ENCODE assay signal across 8 cellular contexts in the genomic region with DNA sequence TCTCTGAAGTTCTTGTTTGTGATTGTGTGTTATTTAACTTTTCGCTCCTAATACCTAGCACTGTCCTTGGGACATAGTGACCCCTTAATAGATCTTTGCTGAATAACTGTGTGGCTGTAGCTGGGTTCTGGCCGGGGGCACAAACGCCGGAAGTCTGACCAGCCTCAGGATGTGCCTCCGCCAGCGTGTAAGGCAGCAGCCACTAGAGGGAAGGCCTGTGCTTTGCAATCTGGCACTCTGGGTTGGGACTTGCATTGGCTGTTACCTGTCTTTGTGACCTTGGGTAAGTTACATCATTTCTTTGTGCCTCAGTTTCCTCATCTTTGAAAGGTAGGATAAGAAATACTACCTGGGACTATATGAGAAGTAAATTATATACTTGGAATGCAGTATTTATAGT.
A peak's percentile ranks its signal among the peaks of the same experiment; 100 is the strongest.
DNase-seq lines count a peak whose midpoint lies in the region; ATAC-seq and TF ChIP-seq lines count a peak whose summit lies in the region.

No MANE protein-coding gene starts in this region.

- H3K9me3 ChIP-seq in esophagus muscularis mucosa: no peaks in the 10 kb centered on the region

- peaks cover 24% of the 10 kb centered on the region for H3K4me1 Mint-ChIP-seq in progenitor cell of endocrine pancreas (ENCODE audit: low read depth)
- H3K4me1 Mint-ChIP-seq in activated T-helper 17 cell treated with anti-CD3 and anti-CD28 coated beads, Interleukin-2, amount 50 U/mL, for 72 hours: peaks cover 11% of the 10 kb centered on the region

- TF ChIP-seq POLR2A in esophagus muscularis mucosa (IDR thresholded peaks at IDR 0.05; ENCODE audit: low read depth): no peak

- no peaks in the 10 kb centered on the region for H3K27me3 Mint-ChIP-seq in progenitor cell of endocrine pancreas
- H3K27me3 Mint-ChIP-seq in activated T-helper 17 cell treated with anti-CD3 and anti-CD28 coated beads, Interleukin-2, amount 50 U/mL, for 72 hours: no peaks in the 10 kb centered on the region

- TF ChIP-seq CTCF in esophagus muscularis mucosa (IDR thresholded peaks at IDR 0.05) (peak; percentile 26 to 56 (median 39)), progenitor cell of endocrine pancreas (IDR thresholded peaks at IDR 0.05; ENCODE audit: unreplicated experiment) (peak; percentile 41)

- peaks cover 3% of the 10 kb centered on the region for H3K9me3 Mint-ChIP-seq in progenitor cell of endocrine pancreas (ENCODE audit: low read depth)
- no peaks in the 10 kb centered on the region for H3K9me3 Mint-ChIP-seq in activated T-helper 17 cell treated with anti-CD3 and anti-CD28 coated beads, Interleukin-2, amount 50 U/mL, for 72 hours

- H3K27ac Mint-ChIP-seq in progenitor cell of endocrine pancreas: peak overlapping the region; percentile 76
- H3K27ac Mint-ChIP-seq in activated T-helper 17 cell treated with anti-CD3 and anti-CD28 coated beads, Interleukin-2, amount 50 U/mL, for 72 hours: no peak overlapping the region

- peaks cover 18 to 55% (median 40%) of the 10 kb centered on the region in 4 donors for H3K4me1 ChIP-seq in esophagus muscularis mucosa

- H3K27me3 ChIP-seq in esophagus muscularis mucosa: no peaks in the 10 kb centered on the region

- no peak overlapping the region for H3K4me3 ChIP-seq in esophagus muscularis mucosa

- 82% methylated on average over 6 of the region's 6 CpGs for WGBS in esophagus muscularis mucosa

- H3K36me3 Mint-ChIP-seq in progenitor cell of endocrine pancreas (ENCODE audit: insufficient read depth): peaks cover 31% of the 10 kb centered on the region
- H3K36me3 Mint-ChIP-seq in activated T-helper 17 cell treated with anti-CD3 and anti-CD28 coated beads, Interleukin-2, amount 50 U/mL, for 72 hours (ENCODE audit: low read depth): peaks cover 44% of the 10 kb centered on the region

- DNase-seq in esophagus muscularis mucosa (ENCODE audit: extremely low spot score): no peak
- DNase-seq in progenitor cell of endocrine pancreas (ENCODE audit: low spot score, unreplicated experiment): no peak
- DNase-seq in RKO (ENCODE audit: low spot score): no peak
- no peak for DNase-seq in epidermal melanocyte (ENCODE audit: insufficient read length, low spot score)
- DNase-seq in DMS53 treated with DMSO at 0.1 percent for 48 hours (lab: John Stamatoyannopoulos, UW; ENCODE audit: unreplicated experiment): no peak

- peak overlapping the region in 1 of 4 donors; percentile 20 for H3K27ac ChIP-seq in esophagus muscularis mucosa (replicated peaks in 1 of 4)

- peak; percentile 74 for ATAC-seq in GM18909 (IDR thresholded peaks at IDR 0.05; ENCODE audit: poor library complexity, unreplicated experiment)
- ATAC-seq in HG03139 (IDR thresholded peaks at IDR 0.05; ENCODE audit: unreplicated experiment): peak; percentile 73
- ATAC-seq in activated T-helper 17 cell treated with anti-CD3 and anti-CD28 coated beads, Interleukin-2, amount 50 U/mL, for 72 hours (replicated peaks): no peak

- H3K4me3 Mint-ChIP-seq in progenitor cell of endocrine pancreas (ENCODE audit: low read depth): no peak overlapping the region
- no peak overlapping the region for H3K4me3 Mint-ChIP-seq in activated T-helper 17 cell treated with anti-CD3 and anti-CD28 coated beads, Interleukin-2, amount 50 U/mL, for 72 hours

- TF ChIP-seq EP300 in esophagus muscularis mucosa (IDR thresholded peaks at IDR 0.05): no peak

- H3K36me3 ChIP-seq in esophagus muscularis mucosa: peaks cover 0 to 54% (median 9%) of the 10 kb centered on the region in 4 donors

- intact Hi-C loops in esophagus muscularis mucosa (cut with DNase I): no loop called here
